ENCODE assay signal across 10 cellular contexts in genomic region chr3:66797916-66798560, GRCh38.
A peak's percentile ranks its signal among the peaks of the same experiment; 100 is the strongest.
DNase-seq lines count a peak whose midpoint lies in the region; ATAC-seq and TF ChIP-seq lines count a peak whose summit lies in the region.
"Had no signal": no experiment of that assay in that cellular context is flagged by ENCODE, and none has a peak within 500 bp of the region (broad histone marks: within the 10 kb centered on the region; RNA-seq: fewer than 3 reads in every experiment).

No MANE protein-coding gene starts in this region.

- H3K27ac ChIP-seq in mammary epithelial cell (ENCODE audit: insufficient read depth, low read depth, low read length) = no peak overlapping the region
- H3K27ac ChIP-seq: gastrocnemius medialis had no signal

- intact Hi-C loops in mammary epithelial cell (cut with micrococcal nuclease) (no loop called here), posterior cingulate gyrus (cut with DNase I) (no loop called here)

- in situ Hi-C loops in mammary epithelial cell (cut with MboI; ENCODE audit: low sequenced_read_pairs in 2 of 2) = no loop called here

- POLR2A ChIA-PET in activated CD4-positive, alpha-beta T cell treated with anti-CD3 and anti-CD28 coated beads, Interleukin-2, amount 10 ng/mL, durations not matched to agents 7 days and 5 days (lab: Charles Lee) = no interaction called here

- H4K20me1 ChIP-seq in mammary epithelial cell (ENCODE audit: insufficient read depth, low read length) = no peaks in the 10 kb centered on the region

- H3K9me3 Mint-ChIP-seq in activated CD4-positive, alpha-beta T cell treated with anti-CD3 and anti-CD28 coated beads, Interleukin-2, amount 10 ng/mL, durations not matched to agents 7 days and 5 days = no peaks in the 10 kb centered on the region

- no peak overlapping the region for H3K4me3 Mint-ChIP-seq in activated CD4-positive, alpha-beta T cell treated with anti-CD3 and anti-CD28 coated beads, Interleukin-2, amount 10 ng/mL, durations not matched to agents 7 days and 5 days
- H3K4me3 Mint-ChIP-seq: activated CD8-positive, alpha-beta T cell treated with anti-CD3 and anti-CD28 coated beads for 36 hours had no signal

- WGBS in mammary epithelial cell (ENCODE audit: low coverage, missing lambda C conversion rate) = 17% methylated on average over 25 of the region's 26 CpGs

- H3K4me2 ChIP-seq in mammary epithelial cell (ENCODE audit: insufficient read depth, low read depth, low read length) = peak overlapping the region; percentile 48

- no peaks in the 10 kb centered on the region for H3K36me3 ChIP-seq in ES-I3 (ENCODE audit: insufficient read depth, low read length)
- H3K36me3 ChIP-seq in mammary epithelial cell (ENCODE audit: insufficient read depth, low read length) = no peaks in the 10 kb centered on the region
- H3K36me3 ChIP-seq: gastrocnemius medialis had no signal

- peaks cover 19% of the 10 kb centered on the region for H3K27me3 Mint-ChIP-seq in activated CD4-positive, alpha-beta T cell treated with anti-CD3 and anti-CD28 coated beads, Interleukin-2, amount 10 ng/mL, durations not matched to agents 7 days and 5 days

- peak overlapping the region; percentile 73 for H2AFZ ChIP-seq in mammary epithelial cell (ENCODE audit: low read depth, low read length)

- ATAC-seq in GM18909 (IDR thresholded peaks at IDR 0.05; ENCODE audit: poor library complexity, unreplicated experiment) (no peak), HG03039 (IDR thresholded peaks at IDR 0.05; ENCODE audit: unreplicated experiment) (no peak)
- ATAC-seq: activated CD8-positive, alpha-beta T cell treated with anti-CD3 and anti-CD28 coated beads for 36 hours had no signal

- no TSS peak for BruUV-seq in mammary epithelial cell (replicated peaks; lab: Mats Ljungman, UMichigan)

- H3K9me3 ChIP-seq in ES-I3 (ENCODE audit: control insufficient read depth, insufficient read depth, low read length) (peaks cover 2% of the 10 kb centered on the region; the same call in 1 of the 2 replicates), mammary epithelial cell (replicated peaks; ENCODE audit: insufficient read depth, low read length) (no peaks in the 10 kb centered on the region)
- H3K9me3 ChIP-seq: gastrocnemius medialis had no signal

- H3K9ac ChIP-seq in ES-I3 (ENCODE audit: low read depth, low read length) (peak overlapping the region; percentile 30; the same call in 1 of the 2 replicates), mammary epithelial cell (ENCODE audit: insufficient read depth, low read length) (no peak overlapping the region)

- H3K79me2 ChIP-seq in mammary epithelial cell (ENCODE audit: insufficient read depth, low read length) = no peaks in the 10 kb centered on the region

- H3K4me3 ChIP-seq in mammary epithelial cell (replicated peaks in 1 of 3; ENCODE audit: insufficient read depth in 1 of 3, low read depth in 2 of 3, low read length in 3 of 3) = no peak overlapping the region

- TF ChIP-seq CTCF in mammary epithelial cell (conservative IDR thresholded peaks at IDR 0.05 in 1 of 2, IDR thresholded peaks at IDR 0.05 in 1 of 2; ENCODE audit: extremely low read depth in 1 of 2, insufficient read depth in 1 of 2, low read depth in 1 of 2, low read length in 2 of 2) = no peak

- dilution Hi-C loops in mammary epithelial cell (cut with HindIII; ENCODE audit: low sequenced_read_pairs) = no loop called here

- DNase-seq in mammary epithelial cell = no peak
- DNase-seq in hypothalamus (lab: John Stamatoyannopoulos, UW) = peak in 44 of 51 donors; percentile 7 to 82 (median 49)
- DNase-seq in posterior cingulate gyrus = peak; percentile 24 to 92 (median 50)
- DNase-seq in activated CD4-positive, alpha-beta T cell treated with anti-CD3 and anti-CD28 coated beads, Interleukin-2, amount 10 ng/mL, durations not matched to agents 7 days and 5 days = no peak
- no peak for DNase-seq in SW 1271 (lab: John Stamatoyannopoulos, UW)
- DNase-seq: activated CD8-positive, alpha-beta T cell treated with anti-CD3 and anti-CD28 coated beads for 36 hours had no signal

- no peaks in the 10 kb centered on the region for H3K36me3 Mint-ChIP-seq in activated CD4-positive, alpha-beta T cell treated with anti-CD3 and anti-CD28 coated beads, Interleukin-2, amount 10 ng/mL, durations not matched to agents 7 days and 5 days (ENCODE audit: low read depth)

- CTCF ChIA-PET in mammary epithelial cell (lab: Charles Lee; ENCODE audit: low non-redundant PET) = no interaction called here
- CTCF ChIA-PET in activated CD4-positive, alpha-beta T cell treated with anti-CD3 and anti-CD28 coated beads, Interleukin-2, amount 10 ng/mL, durations not matched to agents 7 days and 5 days (lab: Charles Lee) = interaction anchor here (0.7 kb wide), 1 partner anchor 403 kb away, joined by 3 read pairs; no protein-coding TSS in a partner anchor

- H3K4me1 Mint-ChIP-seq in activated CD4-positive, alpha-beta T cell treated with anti-CD3 and anti-CD28 coated beads, Interleukin-2, amount 10 ng/mL, durations not matched to agents 7 days and 5 days = no peaks in the 10 kb centered on the region

- H3K4me1 ChIP-seq in ES-I3 (ENCODE audit: insufficient read depth, low read length) (peaks cover 4% of the 10 kb centered on the region; the same call in 1 of the 2 replicates), mammary epithelial cell (ENCODE audit: insufficient read depth, low read length) (no peaks in the 10 kb centered on the region)
- H3K4me1 ChIP-seq: gastrocnemius medialis had no signal

- no peaks in the 10 kb centered on the region for H3K27me3 ChIP-seq in mammary epithelial cell (ENCODE audit: insufficient read depth, low read length)
- H3K27me3 ChIP-seq: gastrocnemius medialis had no signal

- H3K27ac Mint-ChIP-seq in activated CD4-positive, alpha-beta T cell treated with anti-CD3 and anti-CD28 coated beads, Interleukin-2, amount 10 ng/mL, durations not matched to agents 7 days and 5 days = no peak overlapping the region
- H3K27ac Mint-ChIP-seq: activated CD8-positive, alpha-beta T cell treated with anti-CD3 and anti-CD28 coated beads for 36 hours had no signal

Comparison
In these comparisons a context has a peak if more than half of its experiments do, and no peak if none do; other contexts are left out.
1. DNase-seq: peak in hypothalamus (44 of 51) and posterior cingulate gyrus (10 of 10); none in mammary epithelial cell (single experiment), activated CD4-positive, alpha-beta T cell treated with anti-CD3 and anti-CD28 coated beads, Interleukin-2, amount 10 ng/mL, durations not matched to agents 7 days and 5 days (single experiment) and SW 1271 (0 of 2).